ENCODE assay signal across 18 cellular contexts in genomic region chr9:81414836-81415235, GRCh38.
DNase-seq lines count a peak whose midpoint lies in the region; ATAC-seq, FAIRE-seq and TF ChIP-seq lines count a peak whose summit lies in the region.
"Had no signal": no experiment of that assay in that cellular context is flagged by ENCODE, and none has a peak within 500 bp of the region (broad histone marks: within the 10 kb centered on the region; RNA-seq: fewer than 3 reads in every experiment).

No MANE protein-coding gene starts in this region.

- TF ChIP-seq CTCF in bronchial epithelial cell (IDR thresholded peaks at IDR 0.05; ENCODE audit: insufficient read depth, low read length, severe bottlenecking) = no peak

- DNase-seq in CD1c-positive myeloid dendritic cell (ENCODE audit: extremely low spot score) (peak; percentile 9), bronchial epithelial cell (ENCODE audit: low read depth) (peak; percentile 62), iris pigment epithelial cell (ENCODE audit: low read depth) (peak; percentile 53), DMS53 treated with DMSO at 0.1 percent for 48 hours (lab: John Stamatoyannopoulos, UW; ENCODE audit: unreplicated experiment) (no peak), RCC 7860 (ENCODE audit: low spot score) (no peak)
- DNase-seq: CD4-positive, alpha-beta T cell; CD8-positive, alpha-beta memory T cell; DMS 273 treated with DMSO at 0.1 percent for 48 hours; DMS79 treated with DMSO at 0.1 percent for 48 hours; GF-D8; GOT3; HFFc6 had no signal

- no peaks in the 10 kb centered on the region for H3K36me3 ChIP-seq in bronchial epithelial cell (ENCODE audit: control insufficient read depth, insufficient read depth, low read length)
- H3K36me3 ChIP-seq: BLaER1, HAP-1 had no signal

- FAIRE-seq in bronchial epithelial cell (lab: Jason Lieb, UNC) = no peak
- FAIRE-seq in RCC 7860 (lab: Jason Lieb, UNC) = no peak
- FAIRE-seq: A204.1, D721Med, GM12892 had no signal

- no peak overlapping the region for H3K4me3 ChIP-seq in bronchial epithelial cell (ENCODE audit: low read depth, low read length)
- H3K4me3 ChIP-seq: BLaER1, HAP-1 had no signal

- H3K27me3 ChIP-seq in bronchial epithelial cell (ENCODE audit: control insufficient read depth, insufficient read depth, low read length) = no peaks in the 10 kb centered on the region
- H3K27me3 ChIP-seq: BLaER1 had no signal

- ATAC-seq in esophagus mucosa = no peak

Comparison
In these comparisons a context has a peak if more than half of its experiments do, and no peak if none do; other contexts are left out.
1. DNase-seq: peak in CD1c-positive myeloid dendritic cell (single experiment), bronchial epithelial cell (single experiment) and iris pigment epithelial cell (single experiment); none in DMS53 treated with DMSO at 0.1 percent for 48 hours (single experiment) and RCC 7860 (single experiment).